In genomic region chr15:78216276-78217229, GRCh38 we compare ENCODE assay signal across 10 cellular contexts. TPM values are rescaled to one million over a fixed set of nuclear protein-coding genes. Genes with fewer than 3 reads are reported as not detected.
A peak's percentile ranks its signal among the peaks of the same experiment; 100 is the strongest.
DNase-seq lines count a peak whose midpoint lies in the region; ATAC-seq and TF ChIP-seq lines count a peak whose summit lies in the region.
"Had no signal": no experiment of that assay in that cellular context is flagged by ENCODE, and none has a peak within 500 bp of the region (broad histone marks: within the 10 kb centered on the region; RNA-seq: fewer than 3 reads in every experiment).

No MANE protein-coding gene starts in this region.

- no peak overlapping the region for H3K27ac ChIP-seq in GM23248
- H3K27ac ChIP-seq in adrenal gland, result peak overlapping the region; percentile 23 to 83 (median 68)
- no peak overlapping the region for H3K27ac ChIP-seq in naive thymus-derived CD4-positive, alpha-beta T cell (ENCODE audit: low read depth, low read length)

- H3K27me3 Mint-ChIP-seq in naive thymus-derived CD4-positive, alpha-beta T cell, result peaks cover 0 to 14% (median 10%) of the 10 kb centered on the region in 5 donors
- no peaks in the 10 kb centered on the region for H3K27me3 Mint-ChIP-seq in WTC11 (ENCODE audit: low read depth)

- H3K36me3 ChIP-seq in GM23248 (ENCODE audit: low read depth), result no peaks in the 10 kb centered on the region
- no peaks in the 10 kb centered on the region for H3K36me3 ChIP-seq in adrenal gland (replicated peaks in 1 of 2)
- no peaks in the 10 kb centered on the region for H3K36me3 ChIP-seq in skeletal muscle satellite cell (ENCODE audit: insufficient read depth, low read length)
- H3K36me3 ChIP-seq in naive thymus-derived CD4-positive, alpha-beta T cell (ENCODE audit: control insufficient read depth in 2 of 3, insufficient read depth in 3 of 3, low read length in 3 of 3), result no peaks in the 10 kb centered on the region

- no peak overlapping the region for H3K4me3 Mint-ChIP-seq in naive thymus-derived CD4-positive, alpha-beta T cell
- H3K4me3 Mint-ChIP-seq in WTC11, result no peak overlapping the region

- H3K9ac ChIP-seq in GM23248 (no peak overlapping the region), skeletal muscle satellite cell (ENCODE audit: low read depth, low read length) (no peak overlapping the region)

- H3K4me1 ChIP-seq in GM23248 (ENCODE audit: insufficient read depth) (peaks cover 22% of the 10 kb centered on the region), adrenal gland (replicated peaks in 1 of 2) (peaks cover 32% of the 10 kb centered on the region in 2 donors), skeletal muscle satellite cell (ENCODE audit: control insufficient read depth, insufficient read depth, low read length) (peaks cover 26% of the 10 kb centered on the region)
- no peaks in the 10 kb centered on the region for H3K4me1 ChIP-seq in naive thymus-derived CD4-positive, alpha-beta T cell (ENCODE audit: control insufficient read depth in 2 of 2, insufficient read depth in 2 of 2, low read length in 2 of 2)

- H3K4me1 Mint-ChIP-seq in naive thymus-derived CD4-positive, alpha-beta T cell, result no peaks in the 10 kb centered on the region
- peaks cover 8% of the 10 kb centered on the region for H3K4me1 Mint-ChIP-seq in WTC11

- H3K9me2 ChIP-seq in GM23248 (ENCODE audit: insufficient read depth), result no peaks in the 10 kb centered on the region

- CTCF ChIA-PET in naive thymus-derived CD4-positive, alpha-beta T cell (lab: Charles Lee), result no interaction called here
- CTCF ChIA-PET in WTC11 (lab: Charles Lee), result interaction anchor here (1.3 to 3.4 kb wide), 2 partner anchors 21 to 103 kb away, joined by 4 to 12 read pairs; no protein-coding TSS in a partner anchor

- no peak overlapping the region for H2AFZ ChIP-seq in GM23248

- no peak overlapping the region for H3K27ac Mint-ChIP-seq in naive thymus-derived CD4-positive, alpha-beta T cell
- no peak overlapping the region for H3K27ac Mint-ChIP-seq in WTC11

- 64% methylated on average over 8 of the region's 8 CpGs for WGBS in GM23248 (ENCODE audit: low coverage in 1 of 2, low lambda C conversion rate in 2 of 2, missing lambda C conversion rate in 2 of 2), 2 experiments
- WGBS in adrenal gland, 4 donors, result 49 to 62% (median 53%) methylated on average over 8 of the region's 8 CpGs

- no peaks in the 10 kb centered on the region for H4K20me1 ChIP-seq in GM23248 (ENCODE audit: insufficient read depth)

- H3K4me2 ChIP-seq in GM23248 (ENCODE audit: unreplicated experiment) (no peak overlapping the region), skeletal muscle satellite cell (ENCODE audit: low read length) (peak overlapping the region; percentile 2)

- TF ChIP-seq CTCF in adrenal gland (IDR thresholded peaks at IDR 0.05) (no peak), WTC11 (IDR thresholded peaks at IDR 0.05) (no peak)

- TF ChIP-seq POLR2A in adrenal gland (IDR thresholded peaks at IDR 0.05), result no peak

- H3K4me3 ChIP-seq in GM23248, result no peak overlapping the region
- no peak overlapping the region for H3K4me3 ChIP-seq in adrenal gland
- no peak overlapping the region for H3K4me3 ChIP-seq in skeletal muscle satellite cell (ENCODE audit: low read length)
- H3K4me3 ChIP-seq in naive thymus-derived CD4-positive, alpha-beta T cell (ENCODE audit: low read length), result no peak overlapping the region

- intact Hi-C loops in adrenal gland (cut with DNase I), result no loop called here
- intact Hi-C loops in cardiac septum (cut with DNase I), result no loop called here
- intact Hi-C loops in naive thymus-derived CD4-positive, alpha-beta T cell (cut with micrococcal nuclease), result no loop called here

- ATAC-seq in naive thymus-derived CD4-positive, alpha-beta T cell, result no peak
- ATAC-seq in WTC11 (no peak), GM18502 (IDR thresholded peaks at IDR 0.05; ENCODE audit: poor library complexity, unreplicated experiment) (no peak)

- H3K27me3 ChIP-seq in GM23248 (replicated peaks; ENCODE audit: insufficient read depth), result no peaks in the 10 kb centered on the region
- no peaks in the 10 kb centered on the region for H3K27me3 ChIP-seq in adrenal gland
- H3K27me3 ChIP-seq in skeletal muscle satellite cell (ENCODE audit: control insufficient read depth, insufficient read depth, low read length), result no peaks in the 10 kb centered on the region
- no peaks in the 10 kb centered on the region for H3K27me3 ChIP-seq in naive thymus-derived CD4-positive, alpha-beta T cell (ENCODE audit: control insufficient read depth in 2 of 2, insufficient read depth in 2 of 2, low read length in 2 of 2)

- H3K9me3 ChIP-seq in GM23248 (ENCODE audit: low read depth) (no peaks in the 10 kb centered on the region), adrenal gland (replicated peaks in 1 of 3) (no peaks in the 10 kb centered on the region), skeletal muscle satellite cell (replicated peaks; ENCODE audit: low read length) (no peaks in the 10 kb centered on the region)
- no peaks in the 10 kb centered on the region for H3K9me3 ChIP-seq in naive thymus-derived CD4-positive, alpha-beta T cell (ENCODE audit: control insufficient read depth in 2 of 3, low read length in 3 of 3)

- POLR2A ChIA-PET in naive thymus-derived CD4-positive, alpha-beta T cell (lab: Charles Lee), result no interaction called here
- POLR2A ChIA-PET in WTC11 (lab: Charles Lee), result no interaction called here

- no peaks in the 10 kb centered on the region for H3K9me3 Mint-ChIP-seq in naive thymus-derived CD4-positive, alpha-beta T cell
- no peaks in the 10 kb centered on the region for H3K9me3 Mint-ChIP-seq in WTC11

- H3K79me2 ChIP-seq in GM23248 (ENCODE audit: insufficient read depth), result no peaks in the 10 kb centered on the region

- no peaks in the 10 kb centered on the region; the same call in 1 of the 2 replicates for H3F3A ChIP-seq in GM23248 (ENCODE audit: insufficient read depth)

- DNase-seq in GM23248, result peak; percentile 76
- peak; percentile 95 to 97 (median 96) for DNase-seq in adrenal gland
- peak; percentile 88 for DNase-seq in cardiac septum (ENCODE audit: low spot score)
- no peak for DNase-seq in cortex of kidney (lab: John Stamatoyannopoulos, UW)
- no peak for DNase-seq in naive thymus-derived CD4-positive, alpha-beta T cell
- no peak for DNase-seq in WTC11 (ENCODE audit: low spot score)
- DNase-seq: NCI-H187 had no signal

- in situ Hi-C loops in GM23248 (cut with MboI), result no loop called here

- H3K36me3 Mint-ChIP-seq in naive thymus-derived CD4-positive, alpha-beta T cell, result no peaks in the 10 kb centered on the region
- no peaks in the 10 kb centered on the region for H3K36me3 Mint-ChIP-seq in WTC11

TF ChIP-seq in WTC11, 78 proteins besides CTCF, POLR2A, EP300 and RAD21 (continues in another document):
- TF ChIP-seq ATF1 (CRISPR knock-in tag; IDR thresholded peaks at IDR 0.05), result no peak
- TF ChIP-seq NFYB (CRISPR knock-in tag; conservative IDR thresholded peaks at IDR 0.05; ENCODE audit: low read depth), result no peak
- no peak for TF ChIP-seq ZNF281 (CRISPR knock-in tag; IDR thresholded peaks at IDR 0.05)

RNA-seq across cellular contexts. Expression of gene ACSBG1, which starts 17.8 kb away (rescaled TPM):
- total RNA-seq in GM23248 (2014; rRNA removed; shearing (Covaris generic)), result not detected in 2 replicates
- polyA plus RNA-seq in GM23248 (2016; fragmentation: Nextera tagmentation; extraction: Ambion mirVana), result 0.03 and 0.04 TPM in 2 replicates
- 10 to 100 TPM in 4 of 8 donors, 1 to 10 TPM in 4; 1.9 to 42.3 (median 9.8) TPM for total RNA-seq in adrenal gland
- polyA plus RNA-seq in adrenal gland, result 1 to 10 TPM; 2.5 to 5.8 (median 4.3) TPM
- total RNA-seq in cardiac septum, result not detected
- total RNA-seq in skeletal muscle satellite cell (2012; rRNA removed), result 0.22 TPM in 1 of 2 replicates, not detected in the other
- total RNA-seq in naive thymus-derived CD4-positive, alpha-beta T cell, result under 1 TPM in 1 of 5 experiments, not detected in 4; 0.39 TPM
- under 1 TPM in 1 of 2 donors, not detected in 1; 0.06 TPM for polyA plus RNA-seq in naive thymus-derived CD4-positive, alpha-beta T cell
- 4.1 to 5.8 TPM (median 5.0 TPM) in 3 replicates for total RNA-seq in WTC11 (2021)
- total RNA-seq: T-helper 2 cell treated with Interferon-gamma antibody and Interleukin-4, amounts not matched to agents 100 ng/mL and 5 ng/mL, for 36 hours had no signal

RNA-seq across cellular contexts. Expression of gene DNAJA4, which starts 47.8 kb away (rescaled TPM):
- 0.43 and 2.7 TPM in 2 replicates for total RNA-seq in GM23248 (2014; rRNA removed; shearing (Covaris generic))
- polyA plus RNA-seq in GM23248 (2016; fragmentation: Nextera tagmentation; extraction: Ambion mirVana) (1.3 and 1.4 TPM in 2 replicates), adrenal gland (10 to 100 TPM; 18.8 to 43.5 (median 19.8) TPM)
- total RNA-seq in adrenal gland (10 to 100 TPM; 11.7 to 26.2 (median 21.8) TPM), cardiac septum (150 TPM), WTC11 (2021) (7.8 to 10.1 TPM (median 9.8 TPM) in 3 replicates)
- total RNA-seq in skeletal muscle satellite cell (2012; rRNA removed), result 1.3 and 2.0 TPM in 2 replicates
- 10 to 100 TPM; 28.3 to 44.7 (median 38.1) TPM for total RNA-seq in naive thymus-derived CD4-positive, alpha-beta T cell
- 10 to 100 TPM in 1 of 2 donors, 1 to 10 TPM in 1; 9.9 to 18.1 TPM for polyA plus RNA-seq in naive thymus-derived CD4-positive, alpha-beta T cell

Comparison
In these comparisons a context has a peak if more than half of its experiments do, and no peak if none do; other contexts are left out.
1. DNase-seq: peak in GM23248 (single experiment), adrenal gland (7 of 7) and cardiac septum (single experiment); none in cortex of kidney (single experiment), naive thymus-derived CD4-positive, alpha-beta T cell (0 of 9) and WTC11 (single experiment).
2. H3K27ac ChIP-seq: peak in adrenal gland (5 of 5); none in GM23248 (single experiment) and naive thymus-derived CD4-positive, alpha-beta T cell (single experiment).